ENCODE assay signal across 10 cellular contexts in the genomic region with DNA sequence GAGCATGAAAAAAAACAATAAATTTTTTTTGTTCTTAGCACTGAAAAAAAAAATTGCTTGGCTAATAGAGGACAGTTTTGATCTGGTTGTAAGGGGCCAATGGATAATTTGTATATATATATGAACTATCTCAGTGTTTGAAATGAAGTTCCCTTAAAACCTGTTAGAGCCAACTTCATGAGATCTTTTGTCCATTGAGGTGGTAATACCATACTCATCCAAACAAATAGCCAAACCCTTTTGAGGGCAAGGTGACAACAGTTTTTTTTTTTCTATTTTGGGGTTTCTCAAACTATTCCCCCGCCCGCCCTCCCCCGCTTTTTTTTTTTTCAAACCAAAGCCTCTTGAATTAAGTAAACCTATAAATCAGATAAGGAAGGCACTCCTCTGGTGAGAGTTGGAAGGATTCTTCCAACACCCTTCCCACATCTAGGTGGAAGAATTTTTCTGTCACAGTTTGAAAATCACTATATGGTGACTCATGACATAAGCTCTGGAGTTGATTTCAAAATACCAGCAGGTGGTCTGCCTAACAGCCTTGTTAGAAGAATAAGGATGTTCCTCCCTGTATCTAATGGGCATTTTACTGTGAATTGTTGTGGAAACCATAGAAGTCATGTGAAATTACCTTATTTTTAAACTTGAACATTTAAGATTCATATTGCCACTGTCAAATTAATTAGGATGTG. TPM values are rescaled to one million over a fixed set of nuclear protein-coding genes. Genes with fewer than 3 reads are reported as not detected.
DNase-seq lines count a peak whose midpoint lies in the region; ATAC-seq, FAIRE-seq and TF ChIP-seq lines count a peak whose summit lies in the region.
"Had no signal": no experiment of that assay in that cellular context is flagged by ENCODE, and none has a peak within 500 bp of the region (broad histone marks: within the 10 kb centered on the region; RNA-seq: fewer than 3 reads in every experiment).

No MANE protein-coding gene starts in this region.

- H4K12ac ChIP-seq in trophoblast cell (ENCODE audit: low read depth, low read length): no peak overlapping the region

- H2BK12ac ChIP-seq in H1 (ENCODE audit: low read depth, low read length) (no peak overlapping the region), trophoblast cell (ENCODE audit: low read length) (no peak overlapping the region)

- H2BK120ac ChIP-seq in H1 (replicated peaks; ENCODE audit: low read depth, low read length) (no peak overlapping the region), trophoblast cell (ENCODE audit: insufficient read depth, low read length, poor library complexity) (no peak overlapping the region)

- POLR2A ChIA-PET in H1 (lab: Charles Lee; ENCODE audit: partially characterized antibody): interaction anchor here (3.0 kb wide), 1 partner anchor 9 kb away, joined by 12 read pairs; no protein-coding TSS in a partner anchor

- H2BK15ac ChIP-seq in H1 (ENCODE audit: low read length): no peak overlapping the region

- H3K27me3 ChIP-seq in H1 (replicated peaks in 1 of 4; ENCODE audit: control insufficient read depth in 3 of 4, extremely low read depth in 1 of 4, insufficient read depth in 3 of 4, low read length in 3 of 4) (no peaks in the 10 kb centered on the region), trophoblast cell (ENCODE audit: insufficient read depth, low read length) (no peaks in the 10 kb centered on the region)

- no CpG with 5 or more reads among the region's 3 CpGs for WGBS in H1 (ENCODE audit: extremely low coverage in 1 of 2, insufficient coverage in 1 of 2, insufficient read length in 1 of 2, insufficient replicate concordance in 2 of 2, low coverage in 1 of 2, low lambda C conversion rate in 2 of 2, missing lambda C conversion rate in 1 of 2), 2 experiments
- WGBS in trophoblast cell (ENCODE audit: extremely low coverage, insufficient coverage, insufficient read length): no CpG with 5 or more reads among the region's 3 CpGs

- H3K18ac ChIP-seq in H1 (ENCODE audit: extremely low read depth, low read length): no peak overlapping the region
- H3K18ac ChIP-seq in trophoblast cell (ENCODE audit: low read length): no peak overlapping the region

- peaks cover 0 to 88% of the 10 kb centered on the region in 2 experiments; a peak in 3 of 4 replicates for H3K79me2 ChIP-seq in H1 (ENCODE audit: control insufficient read depth in 1 of 2, insufficient read depth in 2 of 2, low read length in 2 of 2)
- peaks cover 1% of the 10 kb centered on the region for H3K79me2 ChIP-seq in trophoblast cell (ENCODE audit: control insufficient read depth, insufficient read depth, low read length, poor library complexity)

- no peak overlapping the region for H2BK20ac ChIP-seq in H1 (ENCODE audit: low read length)

- no peak overlapping the region for H3K27ac ChIP-seq in H1 (ENCODE audit: low read depth, low read length)
- H3K27ac ChIP-seq in trophoblast cell (ENCODE audit: low read depth, low read length): no peak overlapping the region

- peaks cover 0 to 11% (median 3%) of the 10 kb centered on the region in 4 experiments; a peak in 4 of 8 replicates for H3K36me3 ChIP-seq in H1 (ENCODE audit: control insufficient read depth in 2 of 4, insufficient read depth in 4 of 4, low read length in 3 of 4)
- H3K36me3 ChIP-seq in trophoblast cell (ENCODE audit: control insufficient read depth in 1 of 2, insufficient read depth in 2 of 2, low read length in 2 of 2): peaks cover 0 to 3% of the 10 kb centered on the region in 2 experiments

- H3K4me2 ChIP-seq in H1 (ENCODE audit: insufficient read depth in 1 of 2, low read depth in 2 of 2, low read length in 2 of 2) (0 out of 4 replicates have a peak overlapping the region, but pooled peaks of 1 of the 2 experiments have one; percentile 5), trophoblast cell (ENCODE audit: low read length) (no peak overlapping the region)

- DNase-seq in NCI-H2196 (lab: John Stamatoyannopoulos, UW; ENCODE audit: unreplicated experiment) (peak; percentile 7), NCI-H2196 treated with DMSO at 0.1 percent for 48 hours (lab: John Stamatoyannopoulos, UW; ENCODE audit: unreplicated experiment) (no peak), NCI-H226 (peak; percentile 89), H1 (ENCODE audit: low read depth in 1 of 2, low spot score in 2 of 2) (no peak), trophoblast cell (peak; percentile 50 to 85)
- DNase-seq: activated naive CD4-positive, alpha-beta T cell treated with anti-CD3 and anti-CD28 coated beads, Interleukin-2, amount 50 U/mL, for 16 hours; occipital lobe had no signal

- H4K91ac ChIP-seq in H1 (replicated peaks; ENCODE audit: insufficient read length, low read length) (no peak overlapping the region), trophoblast cell (ENCODE audit: low read depth, low read length) (no peak overlapping the region)

- peaks cover 0 to 4% (median 0%) of the 10 kb centered on the region in 4 experiments; a peak in 1 of 7 replicates for H3K4me1 ChIP-seq in H1 (replicated peaks in 1 of 4; ENCODE audit: control insufficient read depth in 3 of 4, insufficient read depth in 4 of 4, low read length in 3 of 4)
- H3K4me1 ChIP-seq in trophoblast cell (ENCODE audit: control insufficient read depth in 1 of 2, insufficient read depth in 2 of 2, low read length in 2 of 2): peaks cover 2 to 7% of the 10 kb centered on the region in 2 experiments

- H3K9me3 ChIP-seq in H1 (ENCODE audit: insufficient read depth in 2 of 2, low read depth in 1 of 2, low read length in 1 of 2) (no peaks in the 10 kb centered on the region), trophoblast cell (ENCODE audit: insufficient read depth, low read depth, low read length) (no peaks in the 10 kb centered on the region)

- H3K9ac ChIP-seq in H1 (replicated peaks in 1 of 4; ENCODE audit: extremely low read depth in 1 of 4, low read depth in 3 of 4, low read length in 3 of 4): no peak overlapping the region
- no peak overlapping the region for H3K9ac ChIP-seq in trophoblast cell (ENCODE audit: low read length)

- H3K23ac ChIP-seq in H1 (ENCODE audit: insufficient read length): no peak overlapping the region
- no peak overlapping the region for H3K23ac ChIP-seq in trophoblast cell (ENCODE audit: low read length)

- no peak overlapping the region for H4K8ac ChIP-seq in H1 (ENCODE audit: extremely low read depth, insufficient read depth, low read length)
- H4K8ac ChIP-seq in trophoblast cell (ENCODE audit: low read depth, low read length): no peak overlapping the region

- TF ChIP-seq RAD21 in H1 (IDR thresholded peaks at IDR 0.05 in 1 of 2, conservative IDR thresholded peaks at IDR 0.05 in 1 of 2; ENCODE audit: low read depth in 2 of 2, low read length in 2 of 2): no peak

- peaks cover 3 to 10% of the 10 kb centered on the region in 2 experiments for H4K20me1 ChIP-seq in H1 (replicated peaks in 1 of 2; ENCODE audit: control insufficient read depth in 1 of 2, insufficient read depth in 2 of 2, low read length in 2 of 2)

- H3K14ac ChIP-seq in H1 (ENCODE audit: insufficient read length) (no peak overlapping the region), trophoblast cell (ENCODE audit: low read length) (no peak overlapping the region)

- no peak for TF ChIP-seq CTCF in H1 (IDR thresholded peaks at IDR 0.05; ENCODE audit: control extremely low read depth in 1 of 3, insufficient read depth in 1 of 3, low read depth in 1 of 3, low read length in 3 of 3)

- TF ChIP-seq EP300 in H1 (IDR thresholded peaks at IDR 0.05; ENCODE audit: borderline replicate concordance in 1 of 2, low read depth in 2 of 2, low read length in 2 of 2): no peak

- H3K4me3 ChIP-seq in H1 (ENCODE audit: extremely low read depth in 1 of 4, insufficient read depth in 2 of 4, low read depth in 3 of 4, low read length in 4 of 4): no peak overlapping the region
- no peak overlapping the region for H3K4me3 ChIP-seq in trophoblast cell (ENCODE audit: low read depth, low read length)

- H3K23me2 ChIP-seq in H1 (ENCODE audit: low read depth, low read length): no peaks in the 10 kb centered on the region; the same call in 1 of the 2 replicates

- H2BK5ac ChIP-seq in H1 (ENCODE audit: low read depth, low read length) (no peak overlapping the region), trophoblast cell (ENCODE audit: low read depth, low read length, poor library complexity) (no peak overlapping the region)

- H2AFZ ChIP-seq in H1 (ENCODE audit: low read length) (no peak overlapping the region), trophoblast cell (ENCODE audit: insufficient read depth, low read length, poor library complexity) (no peak overlapping the region)

- FAIRE-seq in H1 (lab: Jason Lieb, UNC): peak; percentile 81

- H3K79me1 ChIP-seq in H1 (ENCODE audit: low read depth, low read length): no peaks in the 10 kb centered on the region; the same call in 1 of the 2 replicates
- no peaks in the 10 kb centered on the region for H3K79me1 ChIP-seq in trophoblast cell (ENCODE audit: low read length)

- H3K56ac ChIP-seq in H1 (replicated peaks; ENCODE audit: insufficient read length, low read depth, low read length): no peak overlapping the region

- H3K4ac ChIP-seq in H1 (replicated peaks; ENCODE audit: insufficient read length, low read depth, low read length) (no peak overlapping the region), trophoblast cell (ENCODE audit: low read depth, low read length) (peak overlapping the region; percentile 83)

- H2AK5ac ChIP-seq in H1 (ENCODE audit: low read depth, low read length) (no peak overlapping the region), trophoblast cell (ENCODE audit: low read length) (no peak overlapping the region)

- ATAC-seq in GM18909 (IDR thresholded peaks at IDR 0.05; ENCODE audit: poor library complexity, unreplicated experiment): no peak
- ATAC-seq in HG02763 (IDR thresholded peaks at IDR 0.05; ENCODE audit: unreplicated experiment): no peak
- no peak for ATAC-seq in GM18511 (IDR thresholded peaks at IDR 0.05; ENCODE audit: unreplicated experiment)

- H4K5ac ChIP-seq in H1 (ENCODE audit: insufficient read length, low read depth, low read length): no peak overlapping the region

- TF ChIP-seq POLR2A in H1 (IDR thresholded peaks at IDR 0.05; ENCODE audit: control extremely low read depth in 1 of 2, low read depth in 2 of 2, low read length in 2 of 2): no peak

- CTCF ChIA-PET in H1 (lab: Charles Lee; ENCODE audit: partially characterized antibody): no interaction called here

TF ChIP-seq in H1, 55 proteins besides CTCF, POLR2A, EP300 and RAD21 (continues in another document):
- TF ChIP-seq CTBP2 (IDR thresholded peaks at IDR 0.05; ENCODE audit: borderline replicate concordance, insufficient read depth, insufficient read length, low read length): no peak
- no peak for TF ChIP-seq POLR2AphosphoS5 (IDR thresholded peaks at IDR 0.05; ENCODE audit: low read depth, low read length)

RNA-seq across cellular contexts. Expression of a gene that starts 10.2 kb away (rescaled TPM):
- 77.3 and 78.2 TPM in 2 replicates for total RNA-seq in H1 (2021; fragmentation: NEBNext Ultra II Directional; extraction: Animal tissue kit (Norgen Biotek cat#: 25700))
- polyA plus RNA-seq in H1 (2011; rRNA removed): 3.5 and 7.8 TPM in 2 replicates
- polyA plus RNA-seq in H1 (2011; cell fraction: cytosol; rRNA removed): 9.4 TPM
- 8.4 TPM for polyA plus RNA-seq in H1 (2011; cell fraction: nucleus; rRNA removed)
- 11.4 to 33.3 TPM (median 17.4 TPM) in 4 replicates for polyA plus RNA-seq in H1 (2012, experiment 1 of 2)
- polyA plus RNA-seq in H1 (2012, experiment 2 of 2): 1.00 TPM
- polyA plus RNA-seq in H1 (2013, experiment 1 of 2): 30.3 TPM
- 30.0 TPM for polyA plus RNA-seq in H1 (2013, experiment 2 of 2)
- 44.3 and 68.3 TPM in 2 replicates for polyA minus RNA-seq in H1 (2011; rRNA and poly(A)+ RNA removed)
- 25.5 TPM for polyA minus RNA-seq in H1 (2011; cell fraction: cytosol; rRNA and poly(A)+ RNA removed)
- 146 TPM for polyA minus RNA-seq in H1 (2011; cell fraction: nucleus; rRNA and poly(A)+ RNA removed)
- 40.8 and 43.6 TPM in 2 replicates for polyA plus RNA-seq in trophoblast cell (2013)

Comparison
In these comparisons a context has a peak if more than half of its experiments do, and no peak if none do; other contexts are left out.
1. DNase-seq: peak in NCI-H2196 (single experiment), NCI-H226 (single experiment) and trophoblast cell (2 of 2); none in NCI-H2196 treated with DMSO at 0.1 percent for 48 hours (single experiment) and H1 (0 of 2).